In the genomic region with DNA sequence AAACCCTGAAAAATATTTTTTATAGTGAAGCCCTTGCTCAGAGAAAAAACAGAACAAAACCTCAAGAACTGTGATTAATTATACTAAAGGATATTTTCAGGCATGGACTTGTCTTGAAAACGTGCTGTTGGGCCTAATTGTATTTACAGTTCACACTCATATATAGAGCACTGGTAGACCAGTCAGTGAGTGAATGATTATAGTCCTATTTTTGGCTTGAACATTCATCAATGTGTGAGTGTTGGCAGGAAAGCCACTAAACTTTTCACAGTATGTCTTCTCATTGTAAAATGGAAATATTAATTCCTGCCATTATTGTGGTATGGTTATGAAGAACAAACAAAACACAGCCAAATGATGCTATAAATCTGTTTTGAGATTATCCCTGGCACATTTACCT, we compare ENCODE assay signal across 8 cellular contexts.
"Had no signal": no experiment of that assay in that cellular context is flagged by ENCODE, and none has a peak within 500 bp of the region (broad histone marks: within the 10 kb centered on the region; RNA-seq: fewer than 3 reads in every experiment).

No MANE protein-coding gene starts in this region.

- H3K4me3 ChIP-seq: GM23248, HAP-1 had no signal

- H3K4me3 Mint-ChIP-seq: HFFc6, IgD-negative memory B cell had no signal

- H3K36me3 Mint-ChIP-seq: IgD-negative memory B cell had no signal

- DNase-seq: GM23248, GOT3, H7, HFFc6 had no signal

- FAIRE-seq: HepG2 had no signal

- ATAC-seq: HCT116, HepG2 had no signal

- H3K36me3 ChIP-seq: HAP-1 had no signal

- H3K27me3 Mint-ChIP-seq: IgD-negative memory B cell had no signal

- H3K27ac Mint-ChIP-seq: HFFc6, IgD-negative memory B cell had no signal
